ENCODE assay signal across 8 cellular contexts in genomic region chr9:36036253-36036779, GRCh38. TPM values are rescaled to one million over a fixed set of nuclear protein-coding genes. Genes with fewer than 3 reads are reported as not detected.
A peak's percentile ranks its signal among the peaks of the same experiment; 100 is the strongest.
DNase-seq lines count a peak whose midpoint lies in the region; FAIRE-seq and TF ChIP-seq lines count a peak whose summit lies in the region.

No MANE protein-coding gene starts in this region.

- H3K4me1 ChIP-seq in rectal smooth muscle tissue (ENCODE audit: control insufficient read depth, insufficient read depth, low read length), result peaks cover 2% of the 10 kb centered on the region

- H3K36me3 ChIP-seq in SK-N-MC (ENCODE audit: insufficient read depth, low read length) (no peaks in the 10 kb centered on the region), rectal smooth muscle tissue (ENCODE audit: control insufficient read depth, insufficient read depth, low read length) (no peaks in the 10 kb centered on the region)

- H3K9ac ChIP-seq in SK-N-MC (ENCODE audit: insufficient read length), result peak overlapping the region; percentile 87
- peak overlapping the region; percentile 53 for H3K9ac ChIP-seq in rectal smooth muscle tissue (ENCODE audit: low read length)

- DNase-seq in SK-N-MC (ENCODE audit: low read depth, low spot score) (no peak), fibroblast of the aortic adventitia (ENCODE audit: low read depth) (no peak), NCI-H1436 (lab: John Stamatoyannopoulos, UW) (no peak), epidermal melanocyte (ENCODE audit: insufficient read length, low spot score) (no peak), urothelium cell line (ENCODE audit: low spot score) (no peak), G401 (ENCODE audit: low spot score) (no peak)

- FAIRE-seq in urothelium cell line (lab: Jason Lieb, UNC), result no peak

- H3K27ac ChIP-seq in SK-N-MC (no peak overlapping the region), rectal smooth muscle tissue (ENCODE audit: low read depth, low read length) (peak overlapping the region; percentile 72)

- H3K27me3 ChIP-seq in rectal smooth muscle tissue (ENCODE audit: control insufficient read depth, insufficient read depth, low read length), result no peaks in the 10 kb centered on the region

- TF ChIP-seq CTCF in GM12875 (IDR thresholded peaks at IDR 0.05; ENCODE audit: borderline replicate concordance, insufficient read depth, low read depth, low read length) (no peak), fibroblast of the aortic adventitia (IDR thresholded peaks at IDR 0.05; ENCODE audit: insufficient read depth, low read length) (no peak)

- H3K4me3 ChIP-seq in GM12875 (ENCODE audit: low read depth, low read length) (peak overlapping the region; percentile 86), SK-N-MC (peak overlapping the region; percentile 98), fibroblast of the aortic adventitia (ENCODE audit: low read depth, low read length) (peak overlapping the region; percentile 66), rectal smooth muscle tissue (ENCODE audit: low read length) (peak overlapping the region; percentile 82)

- in situ Hi-C loops in G401 (cut with HindIII; ENCODE audit: low sequenced_read_pairs), result no loop called here

- H3K9me3 ChIP-seq in SK-N-MC (ENCODE audit: low read depth, low read length), result no peaks in the 10 kb centered on the region

RNA-seq across cellular contexts. Expression of gene RECK, which starts 0.4 kb away (rescaled TPM):
- total RNA-seq in fibroblast of the aortic adventitia (ENCODE audit: low replicate concordance), result 30.1 and 61.8 TPM in 2 replicates
- 2.4 and 9.2 TPM in 2 replicates for total RNA-seq in G401 (2014; rRNA removed; shearing (Covaris generic))
